In genomic region chr11:78657968-78658839, GRCh38 we compare ENCODE assay signal across 17 cellular contexts.
DNase-seq lines count a peak whose midpoint lies in the region; ATAC-seq, FAIRE-seq and TF ChIP-seq lines count a peak whose summit lies in the region.
"Had no signal": no experiment of that assay in that cellular context is flagged by ENCODE, and none has a peak within 500 bp of the region (broad histone marks: within the 10 kb centered on the region; RNA-seq: fewer than 3 reads in every experiment).

No MANE protein-coding gene starts in this region.

- H3K27me3 ChIP-seq in K562 (ENCODE audit: control insufficient read depth in 2 of 2, insufficient read depth in 2 of 2, low read length in 2 of 2): peaks cover 5 to 50% of the 10 kb centered on the region in 2 experiments; a peak in 3 of 5 replicates
- H3K27me3 ChIP-seq: BLaER1 treated with 17β-estradiol and CSF1 and Interleukin-3, amounts not matched to agents 10 nM and 100 nM had no signal

- no peaks in the 10 kb centered on the region for H3K79me2 ChIP-seq in K562 (ENCODE audit: control insufficient read depth, insufficient read depth, low read length)

- no peak overlapping the region for H3K4me3 ChIP-seq in K562
- H3K4me3 ChIP-seq: BLaER1 treated with 17β-estradiol and CSF1 and Interleukin-3, amounts not matched to agents 10 nM and 100 nM; HAP-1 had no signal

- no peak for TF ChIP-seq EP300 in K562 (IDR thresholded peaks at IDR 0.05; ENCODE audit: low read length)

- no peak overlapping the region for H3K27ac ChIP-seq in K562 (ENCODE audit: extremely low read depth, low read depth, low read length)
- H3K27ac ChIP-seq: BLaER1 treated with 17β-estradiol and CSF1 and Interleukin-3, amounts not matched to agents 10 nM and 100 nM had no signal

- peak; percentile 37 for DNase-seq in activated CD8-positive, alpha-beta memory T cell treated with anti-CD3 and anti-CD28 coated beads, Interleukin-2, amount 10 ng/mL, durations not matched to agents 7 days and 5 days
- no peak for DNase-seq in activated CD8-positive, alpha-beta memory T cell treated with anti-CD3 and anti-CD28 coated beads, Interleukin-2, amount 50 U/mL, for 48 hours
- no peak for DNase-seq in K562 (ENCODE audit: extremely low read depth in 1 of 4, low spot score in 3 of 4)
- peak; percentile 30 for DNase-seq in left lobe of liver (ENCODE audit: low spot score)
- peak; percentile 58 for DNase-seq in posterior vena cava (ENCODE audit: low spot score)
- no peak for DNase-seq in NCI-H146 (lab: John Stamatoyannopoulos, UW)
- DNase-seq: ACHN; CD4-positive, CD25-positive, alpha-beta regulatory T cell; DMS53; GF-D8 had no signal

- H3K4me1 ChIP-seq in K562 (replicated peaks in 1 of 2; ENCODE audit: control insufficient read depth in 2 of 2, insufficient read depth in 2 of 2, low read length in 2 of 2): no peaks in the 10 kb centered on the region
- H3K4me1 ChIP-seq: BLaER1 treated with 17β-estradiol and CSF1 and Interleukin-3, amounts not matched to agents 10 nM and 100 nM; HAP-1 had no signal

- TF ChIP-seq POLR2A in K562 (conservative IDR thresholded peaks at IDR 0.05): no peak

- no peaks in the 10 kb centered on the region for H4K20me1 ChIP-seq in K562 (replicated peaks; ENCODE audit: control insufficient read depth, insufficient read depth, low read length)
- H4K20me1 ChIP-seq: BLaER1 treated with 17β-estradiol and CSF1 and Interleukin-3, amounts not matched to agents 10 nM and 100 nM had no signal

- H3K9ac ChIP-seq in K562 (ENCODE audit: insufficient read depth in 1 of 2, low read depth in 2 of 2, low read length in 2 of 2): no peak overlapping the region
- H3K9ac ChIP-seq: BLaER1 treated with 17β-estradiol and CSF1 and Interleukin-3, amounts not matched to agents 10 nM and 100 nM had no signal

- no peak for TF ChIP-seq CTCF in K562 (IDR thresholded peaks at IDR 0.05 in 2 of 3, conservative IDR thresholded peaks at IDR 0.05 in 1 of 3; ENCODE audit: insufficient read depth in 2 of 3, low read depth in 1 of 3, low read length in 3 of 3)

- H3K9me3 Mint-ChIP-seq in activated CD8-positive, alpha-beta memory T cell treated with anti-CD3 and anti-CD28 coated beads, Interleukin-2, amount 10 ng/mL, durations not matched to agents 7 days and 5 days (ENCODE audit: low read depth): no peaks in the 10 kb centered on the region

- no peaks in the 10 kb centered on the region for H3K4me1 Mint-ChIP-seq in activated CD8-positive, alpha-beta memory T cell treated with anti-CD3 and anti-CD28 coated beads, Interleukin-2, amount 10 ng/mL, durations not matched to agents 7 days and 5 days
- H3K4me1 Mint-ChIP-seq: CD4-positive, CD25-positive, alpha-beta regulatory T cell had no signal

- H3K27ac Mint-ChIP-seq in activated CD8-positive, alpha-beta memory T cell treated with anti-CD3 and anti-CD28 coated beads, Interleukin-2, amount 10 ng/mL, durations not matched to agents 7 days and 5 days: no peak overlapping the region

- H3K9me3 ChIP-seq in K562 (replicated peaks; ENCODE audit: control insufficient read depth, insufficient read depth, low read depth, low read length): no peaks in the 10 kb centered on the region
- H3K9me3 ChIP-seq: BLaER1 treated with 17β-estradiol and CSF1 and Interleukin-3, amounts not matched to agents 10 nM and 100 nM; HAP-1 had no signal

- WGBS in K562 (ENCODE audit: insufficient coverage, low coverage, missing lambda C conversion rate): under 1% methylated on average over 30 of the region's 31 CpGs

- no peak for FAIRE-seq in K562 (lab: Jason Lieb, UNC)
- FAIRE-seq: GM18507, GM19239, H1 had no signal

- no peaks in the 10 kb centered on the region for H3K27me3 Mint-ChIP-seq in activated CD8-positive, alpha-beta memory T cell treated with anti-CD3 and anti-CD28 coated beads, Interleukin-2, amount 10 ng/mL, durations not matched to agents 7 days and 5 days
- H3K27me3 Mint-ChIP-seq: CD4-positive, CD25-positive, alpha-beta regulatory T cell had no signal

- in situ Hi-C loops in K562 (cut with MboI): loop anchor here (10.0 kb wide), 1 partner anchor 1497 kb away; no protein-coding TSS in a partner anchor

- no TSS peak for BruUV-seq in K562 (replicated peaks; lab: Mats Ljungman, UMichigan)

- no peaks in the 10 kb centered on the region for H3K36me3 Mint-ChIP-seq in activated CD8-positive, alpha-beta memory T cell treated with anti-CD3 and anti-CD28 coated beads, Interleukin-2, amount 10 ng/mL, durations not matched to agents 7 days and 5 days
- H3K36me3 Mint-ChIP-seq: CD4-positive, CD25-positive, alpha-beta regulatory T cell had no signal

- no peak overlapping the region for H2AFZ ChIP-seq in K562 (ENCODE audit: low read depth, low read length)

- no peak for ATAC-seq in activated CD8-positive, alpha-beta memory T cell treated with anti-CD3 and anti-CD28 coated beads, Interleukin-2, amount 10 ng/mL, durations not matched to agents 7 days and 5 days
- peak; percentile 27; the same call in 2 of the 3 replicates for ATAC-seq in K562
- no peak for ATAC-seq in left lobe of liver
- no peak for ATAC-seq in GM18519 (IDR thresholded peaks at IDR 0.05; ENCODE audit: low FRiP score, unreplicated experiment)
- no peak for ATAC-seq in GM19035 (IDR thresholded peaks at IDR 0.05; ENCODE audit: unreplicated experiment)

- H3K4me2 ChIP-seq in K562 (ENCODE audit: insufficient read depth, low read length): no peak overlapping the region
- H3K4me2 ChIP-seq: BLaER1 treated with 17β-estradiol and CSF1 and Interleukin-3, amounts not matched to agents 10 nM and 100 nM had no signal

- TF ChIP-seq RAD21 in K562 (CRISPR knock-in tag; conservative IDR thresholded peaks at IDR 0.05 in 1 of 2, IDR thresholded peaks at IDR 0.05 in 1 of 2): no peak

- CTCF ChIA-PET in activated CD8-positive, alpha-beta memory T cell treated with anti-CD3 and anti-CD28 coated beads, Interleukin-2, amount 10 ng/mL, durations not matched to agents 7 days and 5 days (lab: Charles Lee): interaction anchor here (1.2 kb wide), 1 partner anchor 13 kb away, joined by 5 read pairs; no protein-coding TSS in a partner anchor
- CTCF ChIA-PET in K562 (lab: Yijun Ruan, JAX; ENCODE audit: low intra/inter-chr PET ratio): no interaction called here

- H3K36me3 ChIP-seq in K562 (ENCODE audit: control insufficient read depth, insufficient read depth, low read length): no peaks in the 10 kb centered on the region
- H3K36me3 ChIP-seq: HAP-1 had no signal

- no peaks in the 10 kb centered on the region for H3K9me1 ChIP-seq in K562 (ENCODE audit: control insufficient read depth, insufficient read depth, low read length)

- POLR2A ChIA-PET in K562 (lab: Yijun Ruan, JAX): interaction anchor here (2.3 kb wide), 1 partner anchor 10 kb away, joined by 9 read pairs; no protein-coding TSS in a partner anchor

- no peak overlapping the region for H3K4me3 Mint-ChIP-seq in activated CD8-positive, alpha-beta memory T cell treated with anti-CD3 and anti-CD28 coated beads, Interleukin-2, amount 10 ng/mL, durations not matched to agents 7 days and 5 days
- H3K4me3 Mint-ChIP-seq: CD4-positive, CD25-positive, alpha-beta regulatory T cell had no signal

- intact Hi-C loops in K562 (cut with micrococcal nuclease): no loop called here
- intact Hi-C loops in posterior vena cava (cut with DNase I): no loop called here

TF ChIP-seq in K562, 482 proteins besides CTCF, POLR2A, EP300 and RAD21:
- TF ChIP-seq ZNF764 (CRISPR knock-in tag; IDR thresholded peaks at IDR 0.05; ENCODE audit: low read depth) (no peak), MLX (CRISPR knock-in tag; conservative IDR thresholded peaks at IDR 0.05) (no peak), SIRT6 (IDR thresholded peaks at IDR 0.05; ENCODE audit: low read depth, low read length) (no peak), CBX5 (IDR thresholded peaks at IDR 0.05; ENCODE audit: borderline replicate concordance, low read depth) (no peak), BCOR (IDR thresholded peaks at IDR 0.05) (no peak), HDAC6 (IDR thresholded peaks at IDR 0.05; ENCODE audit: low read depth, low read length) (no peak), CHD2 (IDR thresholded peaks at IDR 0.05; ENCODE audit: low read depth, low read length) (no peak)

Comparison
In these comparisons a context has a peak if more than half of its experiments do, and no peak if none do; other contexts are left out.
1. DNase-seq: peak in activated CD8-positive, alpha-beta memory T cell treated with anti-CD3 and anti-CD28 coated beads, Interleukin-2, amount 10 ng/mL, durations not matched to agents 7 days and 5 days (single experiment), left lobe of liver (single experiment) and posterior vena cava (single experiment); none in activated CD8-positive, alpha-beta memory T cell treated with anti-CD3 and anti-CD28 coated beads, Interleukin-2, amount 50 U/mL, for 48 hours (single experiment), K562 (0 of 4) and NCI-H146 (single experiment).